Comparison of ENCODE assay signal across 8 cellular contexts in genomic region chr2:38750011-38750792, GRCh38. TPM values are rescaled to one million over a fixed set of nuclear protein-coding genes. Genes with fewer than 3 reads are reported as not detected.
DNase-seq lines count a peak whose midpoint lies in the region; ATAC-seq lines count a peak whose summit lies in the region.

No MANE protein-coding gene starts in this region.

- H3K9me3 ChIP-seq in HUES6 (ENCODE audit: control insufficient read depth, insufficient read depth, low read depth, low read length): no peaks in the 10 kb centered on the region

- no peaks in the 10 kb centered on the region for H3K27me3 ChIP-seq in HUES6 (ENCODE audit: control insufficient read depth, insufficient read depth, low read length)
- H3K27me3 ChIP-seq in mesendoderm (ENCODE audit: insufficient read depth, low read length, poor library complexity): no peaks in the 10 kb centered on the region

- no peak overlapping the region for H2BK15ac ChIP-seq in mesendoderm (replicated peaks; ENCODE audit: low read depth)

- H3K18ac ChIP-seq in mesendoderm (ENCODE audit: low read length): peak overlapping the region; percentile 95

- H3K79me2 ChIP-seq in mesendoderm (ENCODE audit: control insufficient read depth, insufficient read depth, low read length): peaks cover 46% of the 10 kb centered on the region

- DNase-seq in COR-L47 (lab: John Stamatoyannopoulos, UW): peak; percentile 27
- DNase-seq in activated CD4-positive, alpha-beta T cell treated with anti-CD3 and anti-CD28 coated beads, Interleukin-2, amount 10 ng/mL, durations not matched to agents 24 days and 14 days: peak; percentile 88
- DNase-seq in effector CD4-positive, alpha-beta T cell: peak; percentile 23
- DNase-seq in mesendoderm: no peak
- DNase-seq in stimulated activated CD8-positive, alpha-beta memory T cell treated with anti-CD3 and anti-CD28 coated beads, Interleukin-2, amount 100 ng/mL, for 48 hours (ENCODE audit: low read depth in 2 of 2): peak; percentile 18 to 33
- DNase-seq in hippocampal formation (lab: John Stamatoyannopoulos, UW): no peak

- peak overlapping the region; percentile 93 for H3K4me2 ChIP-seq in mesendoderm (ENCODE audit: low read length)

- WGBS in mesendoderm (ENCODE audit: extremely low coverage, insufficient coverage, low lambda C conversion rate): no CpG with 5 or more reads among the region's 51 CpGs

- H3K4me3 ChIP-seq in HUES6 (ENCODE audit: low read depth, low read length): peak overlapping the region; percentile 99
- peak overlapping the region; percentile 100 for H3K4me3 ChIP-seq in mesendoderm (ENCODE audit: low read length)

- H3K4me1 ChIP-seq in HUES6 (ENCODE audit: control insufficient read depth, insufficient read depth, low read length) (peaks cover 18% of the 10 kb centered on the region), mesendoderm (ENCODE audit: control insufficient read depth, low read depth, low read length) (no peaks in the 10 kb centered on the region)

- peak overlapping the region; percentile 91 for H2BK5ac ChIP-seq in mesendoderm (ENCODE audit: low read length)

- H2AK5ac ChIP-seq in mesendoderm (ENCODE audit: low read length): peak overlapping the region; percentile 93

- peak overlapping the region; percentile 100 for H3K56ac ChIP-seq in mesendoderm (ENCODE audit: low read length)

- peak overlapping the region; percentile 88 for H3K4ac ChIP-seq in mesendoderm (ENCODE audit: low read depth, low read length)

- H3K27ac Mint-ChIP-seq in activated CD4-positive, alpha-beta T cell treated with anti-CD3 and anti-CD28 coated beads, Interleukin-2, amount 10 ng/mL, durations not matched to agents 24 days and 14 days: peak overlapping the region; percentile 98

- H3K79me1 ChIP-seq in mesendoderm (ENCODE audit: low read length): peaks cover 2% of the 10 kb centered on the region

- H3K9ac ChIP-seq in HUES6 (ENCODE audit: low read length) (peak overlapping the region; percentile 100), mesendoderm (ENCODE audit: low read length) (peak overlapping the region; percentile 100)

- H3K23ac ChIP-seq in mesendoderm (ENCODE audit: low read length): peak overlapping the region; percentile 68

- intact Hi-C loops in activated CD4-positive, alpha-beta T cell treated with anti-CD3 and anti-CD28 coated beads, Interleukin-2, amount 10 ng/mL, durations not matched to agents 24 days and 14 days (cut with micrococcal nuclease): loop anchor here (1.0 to 5.0 kb wide), 2 partner anchors 372 to 373 kb away; partner anchors contain the start of genes ATL2 and SOS1

- H3K4me1 Mint-ChIP-seq in activated CD4-positive, alpha-beta T cell treated with anti-CD3 and anti-CD28 coated beads, Interleukin-2, amount 10 ng/mL, durations not matched to agents 24 days and 14 days: peaks cover 55% of the 10 kb centered on the region

- H3K27ac ChIP-seq in HUES6 (ENCODE audit: low read depth, low read length): peak overlapping the region; percentile 97
- H3K27ac ChIP-seq in mesendoderm (ENCODE audit: low read depth, low read length): peak overlapping the region; percentile 77

- H3K36me3 ChIP-seq in HUES6 (ENCODE audit: control insufficient read depth, insufficient read depth, low read length) (peaks cover 53% of the 10 kb centered on the region), mesendoderm (ENCODE audit: control insufficient read depth, insufficient read depth, low read length) (peaks cover 13% of the 10 kb centered on the region)

- H3K4me3 Mint-ChIP-seq in activated CD4-positive, alpha-beta T cell treated with anti-CD3 and anti-CD28 coated beads, Interleukin-2, amount 10 ng/mL, durations not matched to agents 24 days and 14 days: peak overlapping the region; percentile 91

- peak overlapping the region; percentile 9 for H2BK120ac ChIP-seq in mesendoderm (ENCODE audit: low read depth, low read length)

- peaks cover 2% of the 10 kb centered on the region for H3K27me3 Mint-ChIP-seq in activated CD4-positive, alpha-beta T cell treated with anti-CD3 and anti-CD28 coated beads, Interleukin-2, amount 10 ng/mL, durations not matched to agents 24 days and 14 days

- ATAC-seq in GM19467 (IDR thresholded peaks at IDR 0.05; ENCODE audit: unreplicated experiment): peak; percentile 18

- H4K5ac ChIP-seq in mesendoderm (ENCODE audit: low read length): no peak overlapping the region

- no peaks in the 10 kb centered on the region for H3K9me3 Mint-ChIP-seq in activated CD4-positive, alpha-beta T cell treated with anti-CD3 and anti-CD28 coated beads, Interleukin-2, amount 10 ng/mL, durations not matched to agents 24 days and 14 days

- peaks cover 57% of the 10 kb centered on the region for H3K36me3 Mint-ChIP-seq in activated CD4-positive, alpha-beta T cell treated with anti-CD3 and anti-CD28 coated beads, Interleukin-2, amount 10 ng/mL, durations not matched to agents 24 days and 14 days (ENCODE audit: low read depth)

- no peak overlapping the region for H4K8ac ChIP-seq in mesendoderm (ENCODE audit: low read depth, low read length)

RNA-seq across cellular contexts. Expression of gene SRSF7, which starts 1.0 kb away (rescaled TPM):
- 415 and 419 TPM in 2 replicates for total RNA-seq in activated CD4-positive, alpha-beta T cell treated with anti-CD3 and anti-CD28 coated beads, Interleukin-2, amount 10 ng/mL, durations not matched to agents 24 days and 14 days
- 517 TPM for polyA plus RNA-seq in mesendoderm (2013, experiment 1 of 2)
- 531 TPM for polyA plus RNA-seq in mesendoderm (2013, experiment 2 of 2)

RNA-seq across cellular contexts. Expression of gene GEMIN6, which starts 27.8 kb away (rescaled TPM):
- 35.8 and 36.7 TPM in 2 replicates for total RNA-seq in activated CD4-positive, alpha-beta T cell treated with anti-CD3 and anti-CD28 coated beads, Interleukin-2, amount 10 ng/mL, durations not matched to agents 24 days and 14 days
- 16.9 TPM for polyA plus RNA-seq in mesendoderm (2013, experiment 1 of 2)
- 17.8 TPM for polyA plus RNA-seq in mesendoderm (2013, experiment 2 of 2)

Comparison
In these comparisons a context has a peak if more than half of its experiments do, and no peak if none do; other contexts are left out.
1. DNase-seq: peak in COR-L47 (single experiment), activated CD4-positive, alpha-beta T cell treated with anti-CD3 and anti-CD28 coated beads, Interleukin-2, amount 10 ng/mL, durations not matched to agents 24 days and 14 days (single experiment), effector CD4-positive, alpha-beta T cell (single experiment) and stimulated activated CD8-positive, alpha-beta memory T cell treated with anti-CD3 and anti-CD28 coated beads, Interleukin-2, amount 100 ng/mL, for 48 hours (2 of 2); none in mesendoderm (single experiment) and hippocampal formation (0 of 2).